8 cellular contexts compared by ENCODE assay signal in genomic region chr1:206674745-206675175, GRCh38. TPM values are rescaled to one million over a fixed set of nuclear protein-coding genes. Genes with fewer than 3 reads are reported as not detected.
DNase-seq lines count a peak whose midpoint lies in the region; ATAC-seq, FAIRE-seq and TF ChIP-seq lines count a peak whose summit lies in the region.
"Had no signal": no experiment of that assay in that cellular context is flagged by ENCODE, and none has a peak within 500 bp of the region (broad histone marks: within the 10 kb centered on the region; RNA-seq: fewer than 3 reads in every experiment).

No MANE protein-coding gene starts in this region.

- peaks cover 14% of the 10 kb centered on the region for H3K4me1 Mint-ChIP-seq in activated CD4-positive, alpha-beta memory T cell treated with anti-CD3 and anti-CD28 coated beads, Interleukin-2, amount 10 ng/mL, durations not matched to agents 7 days and 5 days

- H3K36me3 ChIP-seq in kidney (ENCODE audit: control insufficient read depth in 1 of 2, insufficient read depth in 2 of 2, low read length in 2 of 2) (no peaks in the 10 kb centered on the region), thoracic aorta (no peaks in the 10 kb centered on the region)

- H3K9me3 ChIP-seq in kidney (ENCODE audit: control insufficient read depth in 1 of 2, low read length in 2 of 2) (no peaks in the 10 kb centered on the region), thoracic aorta (no peaks in the 10 kb centered on the region)

- CTCF ChIA-PET in activated CD4-positive, alpha-beta memory T cell treated with anti-CD3 and anti-CD28 coated beads, Interleukin-2, amount 10 ng/mL, durations not matched to agents 7 days and 5 days (lab: Charles Lee): interaction anchor here (1.5 to 3.1 kb wide), 3 partner anchors 10 to 261 kb away, joined by 3 to 42 read pairs (median 5); no protein-coding TSS in a partner anchor

- H3K27ac ChIP-seq in kidney (ENCODE audit: low read depth in 2 of 2, low read length in 2 of 2) (peak overlapping the region in 1 of 2 donors; percentile 66), thoracic aorta (peak overlapping the region; percentile 72 to 83)

- no peak overlapping the region for H3K9ac ChIP-seq in kidney (ENCODE audit: low read length in 2 of 2)

- H3K27me3 ChIP-seq in thoracic aorta (replicated peaks; ENCODE audit: insufficient read depth): no peaks in the 10 kb centered on the region

- POLR2A ChIA-PET in activated CD4-positive, alpha-beta memory T cell treated with anti-CD3 and anti-CD28 coated beads, Interleukin-2, amount 10 ng/mL, durations not matched to agents 7 days and 5 days (lab: Charles Lee): no interaction called here

- H3K4me3 ChIP-seq in kidney (ENCODE audit: low read length in 2 of 2): no peak overlapping the region
- H3K4me3 ChIP-seq in thoracic aorta: no peak overlapping the region

- ATAC-seq in thoracic aorta (ENCODE audit: insufficient number of reproducible peaks, low FRiP score, low read depth): peak; percentile 48

- TF ChIP-seq CTCF in kidney (IDR thresholded peaks at IDR 0.05; ENCODE audit: borderline replicate concordance, extremely low read depth, insufficient read depth) (no peak), thoracic aorta (IDR thresholded peaks at IDR 0.05) (no peak)

- H3K9me3 Mint-ChIP-seq in activated CD4-positive, alpha-beta memory T cell treated with anti-CD3 and anti-CD28 coated beads, Interleukin-2, amount 10 ng/mL, durations not matched to agents 7 days and 5 days: no peaks in the 10 kb centered on the region

- H3K27me3 Mint-ChIP-seq in activated CD4-positive, alpha-beta memory T cell treated with anti-CD3 and anti-CD28 coated beads, Interleukin-2, amount 10 ng/mL, durations not matched to agents 7 days and 5 days: peaks cover 6% of the 10 kb centered on the region

- no peaks in the 10 kb centered on the region for H3K36me3 Mint-ChIP-seq in activated CD4-positive, alpha-beta memory T cell treated with anti-CD3 and anti-CD28 coated beads, Interleukin-2, amount 10 ng/mL, durations not matched to agents 7 days and 5 days (ENCODE audit: low read depth)

- intact Hi-C loops in kidney (cut with DNase I): no loop called here

- H3K27ac Mint-ChIP-seq in activated CD4-positive, alpha-beta memory T cell treated with anti-CD3 and anti-CD28 coated beads, Interleukin-2, amount 10 ng/mL, durations not matched to agents 7 days and 5 days: no peak overlapping the region

- no peak for FAIRE-seq in kidney (lab: Jason Lieb, UNC)

- H3K4me3 Mint-ChIP-seq in activated CD4-positive, alpha-beta memory T cell treated with anti-CD3 and anti-CD28 coated beads, Interleukin-2, amount 10 ng/mL, durations not matched to agents 7 days and 5 days: no peak overlapping the region

- H3K4me1 ChIP-seq in kidney (ENCODE audit: control insufficient read depth in 1 of 2, insufficient read depth in 1 of 2, low read depth in 1 of 2, low read length in 2 of 2): peaks cover 10 to 20% of the 10 kb centered on the region in 2 donors
- H3K4me1 ChIP-seq in thoracic aorta (ENCODE audit: control insufficient read depth in 1 of 2, low read depth in 2 of 2): peaks cover 26 to 40% of the 10 kb centered on the region in 2 donors

- DNase-seq in HPDE6-E6E7 (ENCODE audit: extremely low spot score): peak; percentile 81
- peak; percentile 98 for DNase-seq in astrocyte of the hippocampus (ENCODE audit: low read depth, low spot score)
- peak; percentile 80 for DNase-seq in kidney
- peak; percentile 43 for DNase-seq in thoracic aorta (ENCODE audit: low spot score)
- DNase-seq in activated CD4-positive, alpha-beta memory T cell treated with anti-CD3 and anti-CD28 coated beads, Interleukin-2, amount 10 ng/mL, durations not matched to agents 7 days and 5 days: no peak
- DNase-seq in AML-193 (lab: John Stamatoyannopoulos, UW): no peak
- no peak for DNase-seq in SK-N-DZ (ENCODE audit: low spot score)
- DNase-seq: activated CD4-positive, alpha-beta T cell treated with anti-CD3 and anti-CD28 coated beads for 1 hour had no signal

RNA-seq across cellular contexts. Expression of gene MAPKAPK2, which starts 9.9 kb away (rescaled TPM):
- total RNA-seq in kidney (113 TPM), thoracic aorta (10 to 100 TPM; 80.7 to 89.2 TPM)
- 84.5 TPM for polyA plus RNA-seq in kidney (ENCODE audit: insufficient read depth, low read depth, low replicate concordance)
- total RNA-seq in activated CD4-positive, alpha-beta memory T cell treated with anti-CD3 and anti-CD28 coated beads, Interleukin-2, amount 10 ng/mL, durations not matched to agents 7 days and 5 days: 10 to 100 TPM; 89.1 to 95.2 TPM
- 6.2 and 9.1 TPM in 2 replicates for polyA plus RNA-seq in SK-N-DZ (2014; cell fraction: cytosol; rRNA removed)
- polyA plus RNA-seq in SK-N-DZ (2014; cell fraction: nucleus; rRNA removed): 10.9 and 15.0 TPM in 2 replicates

RNA-seq across cellular contexts. Expression of gene DYRK3, which starts 39.4 kb away (rescaled TPM):
- total RNA-seq in kidney (12.7 TPM), thoracic aorta (10 to 100 TPM in 1 of 2 donors, 1 to 10 TPM in 1; 6.8 to 11.9 TPM)
- 3.5 TPM for polyA plus RNA-seq in kidney (ENCODE audit: insufficient read depth, low read depth, low replicate concordance)
- 1 to 10 TPM; 8.8 to 9.2 TPM for total RNA-seq in activated CD4-positive, alpha-beta memory T cell treated with anti-CD3 and anti-CD28 coated beads, Interleukin-2, amount 10 ng/mL, durations not matched to agents 7 days and 5 days
- polyA plus RNA-seq in SK-N-DZ (2014; cell fraction: cytosol; rRNA removed): 6.8 and 6.9 TPM in 2 replicates
- 3.7 and 4.9 TPM in 2 replicates for polyA plus RNA-seq in SK-N-DZ (2014; cell fraction: nucleus; rRNA removed)

Comparison
In these comparisons a context has a peak if more than half of its experiments do, and no peak if none do; other contexts are left out.
1. DNase-seq: peak in HPDE6-E6E7 (single experiment), astrocyte of the hippocampus (single experiment), kidney (single experiment) and thoracic aorta (single experiment); none in activated CD4-positive, alpha-beta memory T cell treated with anti-CD3 and anti-CD28 coated beads, Interleukin-2, amount 10 ng/mL, durations not matched to agents 7 days and 5 days (single experiment), AML-193 (0 of 2) and SK-N-DZ (single experiment).